ENCODE assay signal across 20 cellular contexts in genomic region chr9:134307223-134307600, GRCh38.
"Had no signal": no experiment of that assay in that cellular context is flagged by ENCODE, and none has a peak within 500 bp of the region (broad histone marks: within the 10 kb centered on the region; RNA-seq: fewer than 3 reads in every experiment).

No MANE protein-coding gene starts in this region.

- H3K4me1 ChIP-seq: gastrocnemius medialis, heart left ventricle, left lung, pancreas had no signal

- H3K4me3 ChIP-seq: gastrocnemius medialis, heart left ventricle, left lung, pancreas, skin epidermis, stomach, thoracic aorta had no signal

- H3K27ac Mint-ChIP-seq: activated naive CD8-positive, alpha-beta T cell treated with anti-CD3 and anti-CD28 coated beads, Interleukin-2, amount 10 ng/mL, durations not matched to agents 7 days and 5 days; activated T-helper 1 cell treated with anti-CD3 and anti-CD28 coated beads, Interleukin-12 subunit alpha, Interleukin-12 subunit beta, Interleukin-2, Interleukin-4 antibody, amounts not matched to agents 30 ng/mL and 10 ng/mL and 1 ng/mL, durations not matched to agents 14 hours and 24 hours and 36 hours; dendritic cell treated with granulocyte-macrophage colony-stimulating factor and Interleukin-4, amounts not matched to agents 40 ng/mL and 50 ng/mL, for 4 days had no signal

- ATAC-seq: activated CD4-positive, CD25-positive, alpha-beta regulatory T cell treated with anti-CD3 and anti-CD28 coated beads, Interleukin-2, amount 50 U/mL, for 24 hours; left lung; pancreas had no signal

- H3K4me3 Mint-ChIP-seq: activated naive CD8-positive, alpha-beta T cell treated with anti-CD3 and anti-CD28 coated beads, Interleukin-2, amount 10 ng/mL, durations not matched to agents 7 days and 5 days; activated T-helper 1 cell treated with anti-CD3 and anti-CD28 coated beads, Interleukin-12 subunit alpha, Interleukin-12 subunit beta, Interleukin-2, Interleukin-4 antibody, amounts not matched to agents 30 ng/mL and 10 ng/mL and 1 ng/mL, durations not matched to agents 14 hours and 24 hours and 36 hours; dendritic cell treated with granulocyte-macrophage colony-stimulating factor and Interleukin-4, amounts not matched to agents 40 ng/mL and 50 ng/mL, for 4 days had no signal

- H3K36me3 Mint-ChIP-seq: activated naive CD8-positive, alpha-beta T cell treated with anti-CD3 and anti-CD28 coated beads, Interleukin-2, amount 10 ng/mL, durations not matched to agents 7 days and 5 days had no signal

- H3K9me3 ChIP-seq: gastrocnemius medialis, left lung, pancreas, stomach, thoracic aorta had no signal

- H3K9me3 Mint-ChIP-seq: activated naive CD8-positive, alpha-beta T cell treated with anti-CD3 and anti-CD28 coated beads, Interleukin-2, amount 10 ng/mL, durations not matched to agents 7 days and 5 days; dendritic cell treated with granulocyte-macrophage colony-stimulating factor and Interleukin-4, amounts not matched to agents 40 ng/mL and 50 ng/mL, for 4 days had no signal

- H3K27me3 ChIP-seq: brain microvascular endothelial cell, heart left ventricle, left lung, pancreas, stomach had no signal

- DNase-seq: activated CD4-positive, alpha-beta T cell treated with anti-CD3 and anti-CD28 coated beads, Interleukin-2, amount 50 U/mL, for 1 hour; activated CD8-positive, alpha-beta memory T cell treated with anti-CD3 and anti-CD28 coated beads for 24 hours; activated naive CD4-positive, alpha-beta T cell; activated naive CD8-positive, alpha-beta T cell treated with anti-CD3 and anti-CD28 coated beads, Interleukin-2, amount 10 ng/mL, durations not matched to agents 7 days and 5 days; anterior cingulate cortex; brain microvascular endothelial cell; erythroblast; gastrocnemius medialis; retina; stomach; T-helper 1 cell; T1000 had no signal

- H3K36me3 ChIP-seq: brain microvascular endothelial cell, gastrocnemius medialis, heart left ventricle, left lung, pancreas, stomach, thoracic aorta had no signal

- H3K27ac ChIP-seq: brain microvascular endothelial cell, gastrocnemius medialis, heart left ventricle, left lung, pancreas, skin epidermis, stomach, thoracic aorta had no signal
